19 cellular contexts compared by ENCODE assay signal in the genomic region with DNA sequence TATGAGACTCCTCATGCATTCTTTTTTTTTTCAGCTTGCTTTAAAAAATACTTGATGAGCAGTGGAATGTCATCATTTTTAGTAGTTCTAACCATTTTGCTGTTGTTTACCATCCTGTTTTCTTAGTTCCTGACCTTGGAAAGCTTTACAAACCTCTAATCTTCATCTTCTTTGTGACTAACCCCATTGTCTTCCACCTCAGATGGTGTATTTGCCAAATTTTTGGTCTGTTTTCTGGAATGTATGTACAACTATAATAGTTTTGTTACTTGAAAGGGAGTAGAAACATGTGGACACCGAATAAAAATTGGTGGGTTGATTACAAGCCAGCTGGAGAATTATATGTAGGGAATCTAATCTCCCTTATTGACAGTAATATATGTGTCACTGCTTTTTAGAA.
"Had no signal": no experiment of that assay in that cellular context is flagged by ENCODE, and none has a peak within 500 bp of the region (broad histone marks: within the 10 kb centered on the region; RNA-seq: fewer than 3 reads in every experiment).

No MANE protein-coding gene starts in this region.

- H3K27ac ChIP-seq: ovary, psoas muscle, stomach, vagina had no signal

- H3K4me3 Mint-ChIP-seq: activated naive CD4-positive, alpha-beta T cell treated with anti-CD3 and anti-CD28 coated beads, Interleukin-2, amount 10 ng/mL, durations not matched to agents 7 days and 5 days; activated naive CD8-positive, alpha-beta T cell treated with anti-CD3 and anti-CD28 coated beads, Interleukin-2, amount 50 U/mL, for 24 hours; activated T-cell treated with anti-CD3 and anti-CD28 coated beads, Interleukin-2, amount 50 U/mL, for 4 hours; immature natural killer cell; natural killer cell had no signal

- H3K27me3 ChIP-seq: ovary, stomach, vagina had no signal

- H3K36me3 ChIP-seq: ovary, stomach, vagina had no signal

- H3K9me3 ChIP-seq: ovary, psoas muscle, stomach, vagina had no signal

- DNase-seq: activated CD4-positive, alpha-beta T cell treated with anti-CD3 and anti-CD28 coated beads, Interleukin-2, amount 50 U/mL, for 1 hour; activated CD8-positive, alpha-beta memory T cell treated with anti-CD3 and anti-CD28 coated beads, Interleukin-2, amount 50 U/mL, for 4 hours; activated naive CD4-positive, alpha-beta T cell treated with anti-CD3 and anti-CD28 coated beads, Interleukin-2, amount 10 ng/mL, durations not matched to agents 7 days and 5 days; activated naive CD8-positive, alpha-beta T cell treated with anti-CD3 and anti-CD28 coated beads, Interleukin-2, amount 50 U/mL, for 24 hours; activated T-cell treated with anti-CD3 and anti-CD28 coated beads, Interleukin-2, amount 50 U/mL, for 4 hours; aorta; immature natural killer cell; natural killer cell; ovary; psoas muscle; right cardiac atrium; small intestine; stimulated activated CD4-positive, alpha-beta T cell treated with anti-CD3 and anti-CD28 coated beads, Interleukin-15, amount 100 ng/mL, for 24 hours; stimulated activated CD4-positive, alpha-beta T cell treated with anti-CD3 and anti-CD28 coated beads, Interleukin-2, amount 100 ng/mL, for 48 hours; stomach; T-helper 1 cell; T1000; trophoblast cell had no signal

- H3K4me3 ChIP-seq: ovary, psoas muscle, stomach, vagina had no signal

- H3K36me3 Mint-ChIP-seq: natural killer cell had no signal

- H3K27ac Mint-ChIP-seq: activated naive CD4-positive, alpha-beta T cell treated with anti-CD3 and anti-CD28 coated beads, Interleukin-2, amount 10 ng/mL, durations not matched to agents 7 days and 5 days; activated naive CD8-positive, alpha-beta T cell treated with anti-CD3 and anti-CD28 coated beads, Interleukin-2, amount 50 U/mL, for 24 hours; immature natural killer cell; natural killer cell had no signal

- H3K9me3 Mint-ChIP-seq: activated naive CD4-positive, alpha-beta T cell treated with anti-CD3 and anti-CD28 coated beads, Interleukin-2, amount 10 ng/mL, durations not matched to agents 7 days and 5 days; activated naive CD8-positive, alpha-beta T cell treated with anti-CD3 and anti-CD28 coated beads, Interleukin-2, amount 50 U/mL, for 24 hours; activated T-cell treated with anti-CD3 and anti-CD28 coated beads, Interleukin-2, amount 50 U/mL, for 4 hours; immature natural killer cell; natural killer cell had no signal

- H3K27me3 Mint-ChIP-seq: activated naive CD4-positive, alpha-beta T cell treated with anti-CD3 and anti-CD28 coated beads, Interleukin-2, amount 10 ng/mL, durations not matched to agents 7 days and 5 days; activated naive CD8-positive, alpha-beta T cell treated with anti-CD3 and anti-CD28 coated beads, Interleukin-2, amount 50 U/mL, for 24 hours had no signal
